In genomic region chr12:99984271-99985128, GRCh38 we compare ENCODE assay signal across 8 cellular contexts. TPM values are rescaled to one million over a fixed set of nuclear protein-coding genes. Genes with fewer than 3 reads are reported as not detected.
DNase-seq lines count a peak whose midpoint lies in the region; ATAC-seq, FAIRE-seq and TF ChIP-seq lines count a peak whose summit lies in the region.

ANKS1B (minus strand) TSS chr12:99984936; CDS start chr12:99984237, 699 bp downstream.

- H3K27me3 ChIP-seq in HUES64 (ENCODE audit: insufficient read depth, low read length) (peaks cover 46% of the 10 kb centered on the region), bronchial epithelial cell (ENCODE audit: control insufficient read depth, insufficient read depth, low read length) (peaks cover 7% of the 10 kb centered on the region), spleen (replicated peaks in 1 of 7) (peaks cover 0 to 58% (median 17%) of the 10 kb centered on the region in 7 donors)

- H3K9me3 ChIP-seq in HUES64 (ENCODE audit: insufficient read depth, low read depth, low read length) = no peaks in the 10 kb centered on the region
- H3K9me3 ChIP-seq in spleen = no peaks in the 10 kb centered on the region

- no peaks in the 10 kb centered on the region for H3K36me3 ChIP-seq in HUES64 (ENCODE audit: insufficient read depth, low read length)
- H3K36me3 ChIP-seq in bronchial epithelial cell (ENCODE audit: control insufficient read depth, insufficient read depth, low read length) = no peaks in the 10 kb centered on the region
- no peaks in the 10 kb centered on the region for H3K36me3 ChIP-seq in spleen

- peak; percentile 54 for ATAC-seq in GM19438 (IDR thresholded peaks at IDR 0.05; ENCODE audit: low read depth, unreplicated experiment)

- intact Hi-C loops in spleen (cut with DNase I; ENCODE audit: low total_unique reads) = no loop called here

- FAIRE-seq in bronchial epithelial cell (lab: Jason Lieb, UNC) = no peak

- no peak within 1 kb of the TSS for H3K27ac ChIP-seq in HUES64 (ENCODE audit: low read depth, low read length)
- peak within 1 kb of the TSS in 2 of 8 donors; percentile 13 to 40 for H3K27ac ChIP-seq in spleen

- H3K9ac ChIP-seq in HUES64 (ENCODE audit: low read depth, low read length) = peak within 1 kb of the TSS; percentile 67

- H3K4me3 ChIP-seq in HUES64 (ENCODE audit: low read length) = peak within 1 kb of the TSS; percentile 65
- H3K4me3 ChIP-seq in bronchial epithelial cell (ENCODE audit: low read depth, low read length) = peak within 1 kb of the TSS; percentile 39
- peak within 1 kb of the TSS; percentile 26 to 68 (median 39) for H3K4me3 ChIP-seq in spleen

- peaks cover 7% of the 10 kb centered on the region for H3K4me1 ChIP-seq in HUES64 (ENCODE audit: insufficient read depth, low read length)
- peaks cover 0 to 22% (median 11%) of the 10 kb centered on the region in 6 donors for H3K4me1 ChIP-seq in spleen

- no peak for TF ChIP-seq POLR2A in spleen (IDR thresholded peaks at IDR 0.05)

- no peak for TF ChIP-seq CTCF in bronchial epithelial cell (IDR thresholded peaks at IDR 0.05; ENCODE audit: insufficient read depth, low read length, severe bottlenecking)
- TF ChIP-seq CTCF in spleen (IDR thresholded peaks at IDR 0.05 in 8 of 11, conservative IDR thresholded peaks at IDR 0.05 in 3 of 11) = no peak

- DNase-seq in COLO668 (lab: John Stamatoyannopoulos, UW; ENCODE audit: unreplicated experiment) (peak; percentile 84), OCI-M1 (lab: John Stamatoyannopoulos, UW) (peak; percentile 43), bronchial epithelial cell (ENCODE audit: low read depth) (no peak), islet precursor cell (peak; percentile 91), spleen (no peak)
- no peak for DNase-seq in stimulated activated naive CD4-positive, alpha-beta T cell treated with Interleukin-2 at 50 U/mL for 16 hours (lab: John Stamatoyannopoulos, UW)

- under 1% methylated on average over 98 of the region's 98 CpGs for WGBS in HUES64
- 0 to 1% (median 1%) methylated on average over 39 to 98 of the region's 98 CpGs for WGBS in spleen, 5 donors

RNA-seq across cellular contexts. Expression of gene ANKS1B, which starts in this region (rescaled TPM):
- 2.3 TPM for polyA plus RNA-seq in HUES64 (2013, experiment 1 of 2)
- polyA plus RNA-seq in HUES64 (2013, experiment 2 of 2) = 4.4 TPM
- total RNA-seq in bronchial epithelial cell = 0.26 and 0.38 TPM in 2 replicates
- total RNA-seq in spleen = 1 to 10 TPM; 1.5 to 8.0 (median 7.0) TPM
- polyA plus RNA-seq in spleen = under 1 TPM; 0.21 to 0.43 (median 0.22) TPM

Comparison
In these comparisons a context has a peak if more than half of its experiments do, and no peak if none do; other contexts are left out.
1. DNase-seq: peak in COLO668 (single experiment), OCI-M1 (single experiment) and islet precursor cell (single experiment); none in bronchial epithelial cell (single experiment), spleen (single experiment) and stimulated activated naive CD4-positive, alpha-beta T cell treated with Interleukin-2 at 50 U/mL for 16 hours (single experiment).
2. Peak in every context shown above with its lines, with median percentiles within 50 percentile points of each other: H3K4me3 ChIP-seq.